Comparison of ENCODE assay signal across 9 cellular contexts in genomic region chr1:218347713-218348627, GRCh38. TPM values are rescaled to one million over a fixed set of nuclear protein-coding genes. Genes with fewer than 3 reads are reported as not detected.
DNase-seq lines count a peak whose midpoint lies in the region; ATAC-seq and TF ChIP-seq lines count a peak whose summit lies in the region.
"Had no signal": no experiment of that assay in that cellular context is flagged by ENCODE, and none has a peak within 500 bp of the region (broad histone marks: within the 10 kb centered on the region; RNA-seq: fewer than 3 reads in every experiment).

No MANE protein-coding gene starts in this region.

- no peak for TF ChIP-seq CTCF in gastroesophageal sphincter (IDR thresholded peaks at IDR 0.05)
- TF ChIP-seq CTCF in retinal pigment epithelial cell (conservative IDR thresholded peaks at IDR 0.05; ENCODE audit: low read depth, low read length) = no peak

- WGBS in gastroesophageal sphincter (ENCODE audit: low coverage in 1 of 2), 2 donors = 0 to 3% methylated on average over 9 of the region's 9 CpGs

- H3K36me3 ChIP-seq in SJCRH30 (no peaks in the 10 kb centered on the region), gastroesophageal sphincter (no peaks in the 10 kb centered on the region)

- H3K27ac ChIP-seq in SJCRH30 = peak overlapping the region; percentile 72
- H3K27ac ChIP-seq in gastroesophageal sphincter = peak overlapping the region; percentile 19 to 89 (median 84)

- H3K4me3 ChIP-seq in SJCRH30 (peak overlapping the region; percentile 73), gastroesophageal sphincter (peak overlapping the region; percentile 55 to 77), retinal pigment epithelial cell (ENCODE audit: low read length) (peak overlapping the region; percentile 90)

- H3K27me3 ChIP-seq in SJCRH30 (no peaks in the 10 kb centered on the region), gastroesophageal sphincter (no peaks in the 10 kb centered on the region)

- no peak for ATAC-seq in gastroesophageal sphincter
- ATAC-seq in GM21528 (IDR thresholded peaks at IDR 0.05; ENCODE audit: low FRiP score, unreplicated experiment) = no peak
- ATAC-seq in HG02571 (IDR thresholded peaks at IDR 0.05; ENCODE audit: unreplicated experiment) = no peak

- H3K4me1 ChIP-seq in SJCRH30 (peaks cover 25% of the 10 kb centered on the region), gastroesophageal sphincter (peaks cover 3 to 60% (median 10%) of the 10 kb centered on the region in 3 donors)

- H3K9me3 ChIP-seq in SJCRH30 (replicated peaks) = no peaks in the 10 kb centered on the region
- H3K9me3 ChIP-seq in gastroesophageal sphincter = no peaks in the 10 kb centered on the region

- DNase-seq in G401 (ENCODE audit: low spot score) = peak; percentile 12
- DNase-seq in SJCRH30 = peak; percentile 75 to 82
- no peak for DNase-seq in retinal pigment epithelial cell (ENCODE audit: low read depth)
- DNase-seq in NCI-H2081 (lab: John Stamatoyannopoulos, UW) = no peak
- no peak for DNase-seq in SHP77 (lab: John Stamatoyannopoulos, UW)
- DNase-seq: RPMI8226 had no signal

- no peak for TF ChIP-seq EP300 in gastroesophageal sphincter (IDR thresholded peaks at IDR 0.05)

- no peak for TF ChIP-seq POLR2A in gastroesophageal sphincter (IDR thresholded peaks at IDR 0.05)

- in situ Hi-C loops in G401 (cut with HindIII; ENCODE audit: low sequenced_read_pairs) = no loop called here

RNA-seq across cellular contexts. Expression of gene TGFB2, which starts 2.8 kb away (rescaled TPM):
- 0.27 TPM in 1 of 2 replicates, not detected in the other for total RNA-seq in G401 (2014; rRNA removed; shearing (Covaris generic))
- 22.1 and 24.4 TPM in 2 replicates for total RNA-seq in SJCRH30 (2014; rRNA removed; shearing (Covaris generic))
- 1 to 10 TPM; 3.3 to 9.4 (median 6.8) TPM for total RNA-seq in gastroesophageal sphincter

Comparison
In these comparisons a context has a peak if more than half of its experiments do, and no peak if none do; other contexts are left out.
1. DNase-seq: peak in G401 (single experiment) and SJCRH30 (2 of 2); none in retinal pigment epithelial cell (single experiment), NCI-H2081 (0 of 2) and SHP77 (0 of 2).
2. Peak in every context shown above with its lines, with median percentiles within 50 percentile points of each other: H3K4me3 ChIP-seq.